In genomic region chr2:16196687-16197503, GRCh38 we compare ENCODE assay signal across 1 cellular context.
TF ChIP-seq lines count a peak whose summit lies in the region.

No MANE protein-coding gene starts in this region.

TF ChIP-seq in HepG2, 621 proteins besides CTCF, POLR2A, EP300 and RAD21 (continued from another document and continues in another):
- no peak for TF ChIP-seq DMTF1 (CRISPR knock-in tag; IDR thresholded peaks at IDR 0.05)
- peak; percentile 94 for TF ChIP-seq HNF4G (IDR thresholded peaks at IDR 0.05; ENCODE audit: borderline replicate concordance, low read depth, low read length)
- TF ChIP-seq HNF4G (CRISPR knock-in tag; IDR thresholded peaks at IDR 0.05; ENCODE audit: borderline replicate concordance, low read depth) = peak; percentile 90; the same call in 1 of the 2 replicates
- no peak for TF ChIP-seq ZNF83 (CRISPR knock-in tag; IDR thresholded peaks at IDR 0.05; ENCODE audit: borderline replicate concordance)
- 0 out of 2 replicates have a peak, but pooled peaks have one; percentile 37 for TF ChIP-seq DMAP1 (CRISPR knock-in tag; IDR thresholded peaks at IDR 0.05)
- peak; percentile 90 for TF ChIP-seq NR2F6 (IDR thresholded peaks at IDR 0.05)
- TF ChIP-seq NR2F6 (CRISPR knock-in tag; IDR thresholded peaks at IDR 0.05) = peak; percentile 93
- no peak for TF ChIP-seq ZSCAN12 (CRISPR knock-in tag; IDR thresholded peaks at IDR 0.05)
- TF ChIP-seq ZNF598 (CRISPR knock-in tag; IDR thresholded peaks at IDR 0.05; ENCODE audit: borderline replicate concordance) = no peak
- peak; percentile 91; the same call in 1 of the 2 replicates for TF ChIP-seq ZKSCAN8 (CRISPR knock-in tag; IDR thresholded peaks at IDR 0.05; ENCODE audit: borderline replicate concordance)
- TF ChIP-seq ZNF841 (CRISPR knock-in tag; IDR thresholded peaks at IDR 0.05; ENCODE audit: borderline replicate concordance) = no peak
- no peak for TF ChIP-seq CSRNP2 (CRISPR knock-in tag; conservative IDR thresholded peaks at IDR 0.05; ENCODE audit: low read depth)
- TF ChIP-seq GABPB1 (CRISPR knock-in tag; IDR thresholded peaks at IDR 0.05) = peak; percentile 69; the same call in 1 of the 2 replicates
- peak; percentile 72 for TF ChIP-seq THAP11 (CRISPR knock-in tag; IDR thresholded peaks at IDR 0.05)
- TF ChIP-seq DZIP1 (CRISPR knock-in tag; IDR thresholded peaks at IDR 0.05) = no peak
- TF ChIP-seq ZMAT5 (CRISPR knock-in tag; IDR thresholded peaks at IDR 0.05; ENCODE audit: borderline replicate concordance, low read depth) = no peak
- TF ChIP-seq ZNF775 (CRISPR knock-in tag; IDR thresholded peaks at IDR 0.05; ENCODE audit: borderline replicate concordance) = no peak
- TF ChIP-seq ZFP82 (CRISPR knock-in tag; IDR thresholded peaks at IDR 0.05; ENCODE audit: borderline replicate concordance) = no peak
- no peak for TF ChIP-seq NFE2L2 (IDR thresholded peaks at IDR 0.05; ENCODE audit: low read length)
- TF ChIP-seq FOSL1 (CRISPR knock-in tag; IDR thresholded peaks at IDR 0.05; ENCODE audit: borderline replicate concordance) = 0 out of 2 replicates have a peak, but pooled peaks have one; percentile 30
- peak; percentile 90; the same call in 1 of the 2 replicates for TF ChIP-seq ZNF337 (CRISPR knock-in tag; IDR thresholded peaks at IDR 0.05; ENCODE audit: borderline replicate concordance, low read depth)
- no peak for TF ChIP-seq NR3C1 (CRISPR knock-in tag; IDR thresholded peaks at IDR 0.05)
- peak; percentile 54; the same call in 1 of the 2 replicates for TF ChIP-seq ZBED4 (CRISPR knock-in tag; IDR thresholded peaks at IDR 0.05; ENCODE audit: borderline replicate concordance)
- no peak for TF ChIP-seq HCFC1 (IDR thresholded peaks at IDR 0.05; ENCODE audit: low read depth, low read length)
- peak in 1 of 2 experiments; percentile 33; a peak in 1 of 4 replicates for TF ChIP-seq REST (IDR thresholded peaks at IDR 0.05; ENCODE audit: borderline replicate concordance in 1 of 2, low read depth in 1 of 2, low read length in 2 of 2)
- peak; percentile 72 for TF ChIP-seq CBX1 (IDR thresholded peaks at IDR 0.05; ENCODE audit: low read depth)
- TF ChIP-seq FOXM1 (CRISPR knock-in tag; IDR thresholded peaks at IDR 0.05) = no peak
- no peak for TF ChIP-seq BCLAF1 (IDR thresholded peaks at IDR 0.05)
- TF ChIP-seq ZNF777 (CRISPR knock-in tag; IDR thresholded peaks at IDR 0.05) = no peak
- peak; percentile 36 for TF ChIP-seq ZNF18 (CRISPR knock-in tag; IDR thresholded peaks at IDR 0.05; ENCODE audit: insufficient replicate concordance)
- TF ChIP-seq CAMTA2 (CRISPR knock-in tag; IDR thresholded peaks at IDR 0.05; ENCODE audit: borderline replicate concordance) = no peak
- TF ChIP-seq ETV5 (CRISPR knock-in tag; IDR thresholded peaks at IDR 0.05; ENCODE audit: borderline replicate concordance) = peak; percentile 92
- TF ChIP-seq SP2 (CRISPR knock-in tag; IDR thresholded peaks at IDR 0.05) = no peak
